In genomic region chr2:232523682-232524597, GRCh38 we compare ENCODE assay signal across 8 cellular contexts. TPM values are rescaled to one million over a fixed set of nuclear protein-coding genes. Genes with fewer than 3 reads are reported as not detected.
DNase-seq lines count a peak whose midpoint lies in the region; ATAC-seq and TF ChIP-seq lines count a peak whose summit lies in the region.

No MANE protein-coding gene starts in this region.

- H3F3A ChIP-seq in SU-DHL-6 (ENCODE audit: insufficient read depth) = no peaks in the 10 kb centered on the region

- ATAC-seq in esophagus mucosa = peak; percentile 12
- no peak for ATAC-seq in HG03045 (IDR thresholded peaks at IDR 0.05; ENCODE audit: unreplicated experiment)
- no peak for ATAC-seq in GM18498 (IDR thresholded peaks at IDR 0.05; ENCODE audit: unreplicated experiment)
- no peak for ATAC-seq in GM19395 (IDR thresholded peaks at IDR 0.05; ENCODE audit: unreplicated experiment)

- H3K27me3 ChIP-seq in BE2C = peaks cover 21% of the 10 kb centered on the region
- no peaks in the 10 kb centered on the region for H3K27me3 ChIP-seq in SU-DHL-6 (ENCODE audit: low read length)
- H3K27me3 ChIP-seq in neuron (ENCODE audit: insufficient read depth, low read length) = peaks cover 64% of the 10 kb centered on the region

- H2AFZ ChIP-seq in SU-DHL-6 (ENCODE audit: low read depth, low read length, severe bottlenecking) (no peak overlapping the region), neuron (ENCODE audit: low read depth, low read length) (peak overlapping the region; percentile 84)

- peak; percentile 61 for TF ChIP-seq CTCF in BE2C (IDR thresholded peaks at IDR 0.05; ENCODE audit: low read depth, low read length)
- peak; percentile 39 for TF ChIP-seq CTCF in HFF-Myc (IDR thresholded peaks at IDR 0.05; ENCODE audit: low read depth, low read length, missing control alignments)
- no peak for TF ChIP-seq CTCF in SU-DHL-6 (IDR thresholded peaks at IDR 0.05; ENCODE audit: insufficient read depth, low read length, poor library complexity, severe bottlenecking)

- H3K79me2 ChIP-seq in SU-DHL-6 (ENCODE audit: insufficient read depth, low read length) = no peaks in the 10 kb centered on the region

- H3K27ac ChIP-seq in SU-DHL-6 (ENCODE audit: low read depth, low read length) = no peak overlapping the region

- DNase-seq in BE2C (peak; percentile 80), HFF-Myc (ENCODE audit: extremely low read depth, low read depth) (no peak)

- H3K36me3 ChIP-seq in BE2C = no peaks in the 10 kb centered on the region
- no peaks in the 10 kb centered on the region for H3K36me3 ChIP-seq in SU-DHL-6 (ENCODE audit: low read length)
- no peaks in the 10 kb centered on the region for H3K36me3 ChIP-seq in neuron (ENCODE audit: insufficient read depth, low read length)

- H3K4me1 ChIP-seq in BE2C = peaks cover 6% of the 10 kb centered on the region
- peaks cover 16% of the 10 kb centered on the region for H3K4me1 ChIP-seq in neuron (ENCODE audit: insufficient read depth, low read length)

- H3K4me2 ChIP-seq in SU-DHL-6 (ENCODE audit: low read depth, low read length, poor library complexity, severe bottlenecking) = peak overlapping the region; percentile 20

- H4K20me1 ChIP-seq in SU-DHL-6 (ENCODE audit: low read depth, low read length) = no peaks in the 10 kb centered on the region

- no peaks in the 10 kb centered on the region for H3K9me2 ChIP-seq in SU-DHL-6 (replicated peaks; ENCODE audit: insufficient read depth, low read length)

- H3K4me3 ChIP-seq in BE2C (ENCODE audit: low read depth, low read length) (peak overlapping the region; percentile 48), HFF-Myc (replicated peaks; ENCODE audit: low read depth, low read length) (0 out of 2 replicates have a peak overlapping the region, but pooled peaks have one; percentile 9), SU-DHL-6 (ENCODE audit: insufficient read depth, low read length, poor library complexity, severe bottlenecking) (no peak overlapping the region), neuron (ENCODE audit: low read length) (peak overlapping the region; percentile 40)

- H3K9ac ChIP-seq in SU-DHL-6 (ENCODE audit: low read length) = no peak overlapping the region

- H3K9me3 ChIP-seq in BE2C (no peaks in the 10 kb centered on the region), SU-DHL-6 (ENCODE audit: insufficient read depth, low read length) (no peaks in the 10 kb centered on the region), neuron (ENCODE audit: low read length) (no peaks in the 10 kb centered on the region)

RNA-seq across cellular contexts. Expression of gene CHRND, which starts 2.0 kb away (rescaled TPM):
- polyA plus RNA-seq in BE2C (2012; ENCODE audit: insufficient read depth, insufficient read length, low read depth) = not detected
- total RNA-seq in esophagus mucosa = not detected

RNA-seq across cellular contexts. Expression of gene PRSS56, which starts 3.8 kb away (rescaled TPM):
- polyA plus RNA-seq in BE2C (2012; ENCODE audit: insufficient read depth, insufficient read length, low read depth) = not detected
- total RNA-seq in esophagus mucosa = not detected

RNA-seq across cellular contexts. Expression of gene CHRNG, which starts 15.6 kb away (rescaled TPM):
- 0.45 TPM for polyA plus RNA-seq in BE2C (2012; ENCODE audit: insufficient read depth, insufficient read length, low read depth)
- not detected for total RNA-seq in esophagus mucosa

RNA-seq across cellular contexts. Expression of gene TIGD1, which starts 26.4 kb away (rescaled TPM):
- 6.9 TPM for polyA plus RNA-seq in BE2C (2012; ENCODE audit: insufficient read depth, insufficient read length, low read depth)
- 2.5 TPM for total RNA-seq in esophagus mucosa

RNA-seq across cellular contexts. Expression of gene EIF4E2, which starts 26.5 kb away (rescaled TPM):
- 212 TPM for polyA plus RNA-seq in BE2C (2012; ENCODE audit: insufficient read depth, insufficient read length, low read depth)
- total RNA-seq in esophagus mucosa = 55.7 TPM
